ENCODE assay signal across 10 cellular contexts in genomic region chr17:33324741-33325140, GRCh38. TPM values are rescaled to one million over a fixed set of nuclear protein-coding genes. Genes with fewer than 3 reads are reported as not detected.
"Had no signal": no experiment of that assay in that cellular context is flagged by ENCODE, and none has a peak within 500 bp of the region (broad histone marks: within the 10 kb centered on the region; RNA-seq: fewer than 3 reads in every experiment).

No MANE protein-coding gene starts in this region.

- H3K36me3 ChIP-seq: HAP-1 had no signal

- H3K27ac ChIP-seq: HL-60 had no signal

- H3K4me2 ChIP-seq: GM23338 had no signal

- H3K4me3 ChIP-seq: GM23338, HAP-1, K562 had no signal

- DNase-seq: HFFc6, IMR-90, KG1 had no signal

- FAIRE-seq: H1, H54, K562 had no signal

- H3K4me1 ChIP-seq: HAP-1 had no signal

- H3K9me3 Mint-ChIP-seq: GM23338 had no signal

- H3K27ac Mint-ChIP-seq: GM23338, HFFc6 had no signal

- H3K9me3 ChIP-seq: HAP-1 had no signal

- H2AFZ ChIP-seq: GM23338 had no signal

- H3K4me3 Mint-ChIP-seq: GM23338, HFFc6 had no signal

- H3K4me1 Mint-ChIP-seq: GM23338 had no signal

RNA-seq across cellular contexts. Expression of gene ASIC2, which starts 31.6 kb away (rescaled TPM):
- total RNA-seq: HFFc6, HT1080, K562 had no signal
